8 cellular contexts compared by ENCODE assay signal in genomic region chr1:35568975-35569395, GRCh38. TPM values are rescaled to one million over a fixed set of nuclear protein-coding genes. Genes with fewer than 3 reads are reported as not detected.
DNase-seq lines count a peak whose midpoint lies in the region; ATAC-seq and TF ChIP-seq lines count a peak whose summit lies in the region.

No MANE protein-coding gene starts in this region.

- no peak for ATAC-seq in HG02884 (IDR thresholded peaks at IDR 0.05; ENCODE audit: unreplicated experiment)
- no peak for ATAC-seq in HG02588 (IDR thresholded peaks at IDR 0.05; ENCODE audit: unreplicated experiment)

- H2AFZ ChIP-seq in parathyroid adenoma = no peak overlapping the region

- no peaks in the 10 kb centered on the region for H3K36me3 ChIP-seq in parathyroid adenoma (ENCODE audit: control insufficient read depth, insufficient read depth, low read length)

- H3K27ac ChIP-seq in parathyroid adenoma = no peak overlapping the region

- DNase-seq in EL (peak; percentile 68), LNCaP clone FGC (ENCODE audit: low read depth) (no peak), SK-MEL-5 (ENCODE audit: low read depth, low spot score) (peak; percentile 75), globus pallidus (ENCODE audit: low spot score) (peak; percentile 71)
- peak; percentile 80 for DNase-seq in activated naive CD4-positive, alpha-beta T cell treated with anti-CD3 and anti-CD28 coated beads, Interleukin-2, amount 10 ng/mL, durations not matched to agents 7 days and 5 days

- H3K27ac Mint-ChIP-seq in activated naive CD4-positive, alpha-beta T cell treated with anti-CD3 and anti-CD28 coated beads, Interleukin-2, amount 10 ng/mL, durations not matched to agents 7 days and 5 days = no peak overlapping the region

- H3K27me3 Mint-ChIP-seq in activated naive CD4-positive, alpha-beta T cell treated with anti-CD3 and anti-CD28 coated beads, Interleukin-2, amount 10 ng/mL, durations not matched to agents 7 days and 5 days = peaks cover 35% of the 10 kb centered on the region

- no peaks in the 10 kb centered on the region for H3K79me2 ChIP-seq in parathyroid adenoma

- CTCF ChIA-PET in activated naive CD4-positive, alpha-beta T cell treated with anti-CD3 and anti-CD28 coated beads, Interleukin-2, amount 10 ng/mL, durations not matched to agents 7 days and 5 days (lab: Charles Lee) = interaction anchor here (0.8 to 5.9 kb wide), 21 partner anchors 9 to 213 kb away, joined by 3 to 171 read pairs (median 6); partner anchors contain the start of genes C1orf216 and CLSPN

- peak; percentile 89 for TF ChIP-seq CTCF in LNCaP clone FGC (IDR thresholded peaks at IDR 0.05; ENCODE audit: control insufficient read depth, extremely low read depth, insufficient read depth)
- TF ChIP-seq CTCF in parathyroid adenoma (IDR thresholded peaks at IDR 0.05) = peak; percentile 62

- H3K27me3 ChIP-seq in parathyroid adenoma (ENCODE audit: control insufficient read depth, insufficient read depth, low read length) = no peaks in the 10 kb centered on the region

- in situ Hi-C loops in SK-MEL-5 (cut with HindIII; ENCODE audit: low pct_unique_long_range_greater_than_20kb, low sequenced_read_pairs) = no loop called here

- peaks cover 8% of the 10 kb centered on the region for H3K36me3 Mint-ChIP-seq in activated naive CD4-positive, alpha-beta T cell treated with anti-CD3 and anti-CD28 coated beads, Interleukin-2, amount 10 ng/mL, durations not matched to agents 7 days and 5 days

- H3K9me3 ChIP-seq in parathyroid adenoma (ENCODE audit: control insufficient read depth, low read length) = no peaks in the 10 kb centered on the region

- no peaks in the 10 kb centered on the region for H3K9me3 Mint-ChIP-seq in activated naive CD4-positive, alpha-beta T cell treated with anti-CD3 and anti-CD28 coated beads, Interleukin-2, amount 10 ng/mL, durations not matched to agents 7 days and 5 days

- no peaks in the 10 kb centered on the region for H3K4me1 ChIP-seq in parathyroid adenoma

- H3K4me1 Mint-ChIP-seq in activated naive CD4-positive, alpha-beta T cell treated with anti-CD3 and anti-CD28 coated beads, Interleukin-2, amount 10 ng/mL, durations not matched to agents 7 days and 5 days = peaks cover 6% of the 10 kb centered on the region

- H3K9ac ChIP-seq in parathyroid adenoma = no peak overlapping the region

- H3K4me2 ChIP-seq in parathyroid adenoma (ENCODE audit: low read length) = no peak overlapping the region

- no peak overlapping the region for H3K4me3 ChIP-seq in LNCaP clone FGC (ENCODE audit: low read depth, low read length)
- no peak overlapping the region for H3K4me3 ChIP-seq in parathyroid adenoma (ENCODE audit: low read depth, low read length)

- H3K4me3 Mint-ChIP-seq in activated naive CD4-positive, alpha-beta T cell treated with anti-CD3 and anti-CD28 coated beads, Interleukin-2, amount 10 ng/mL, durations not matched to agents 7 days and 5 days = no peak overlapping the region

RNA-seq across cellular contexts. Expression of gene TFAP2E, which starts 4.1 kb away (rescaled TPM):
- 1.3 TPM in 2 replicates for total RNA-seq in SK-MEL-5 (2014; rRNA removed; shearing (Covaris generic))
- 1.5 and 2.4 TPM in 2 replicates for polyA plus RNA-seq in SK-MEL-5 (2015; cell fraction: cytosol; rRNA removed)
- 1.3 and 5.1 TPM in 2 replicates for polyA plus RNA-seq in SK-MEL-5 (2015; cell fraction: nucleus; rRNA removed)

RNA-seq across cellular contexts. Expression of gene NCDN, which starts 11.4 kb away (rescaled TPM):
- 13.4 and 16.2 TPM in 2 replicates for total RNA-seq in SK-MEL-5 (2014; rRNA removed; shearing (Covaris generic))
- 52.8 and 59.0 TPM in 2 replicates for polyA plus RNA-seq in SK-MEL-5 (2015; cell fraction: cytosol; rRNA removed)
- polyA plus RNA-seq in SK-MEL-5 (2015; cell fraction: nucleus; rRNA removed) = 45.8 and 48.9 TPM in 2 replicates

RNA-seq across cellular contexts. Expression of gene KIAA0319L, which starts 11.8 kb away (rescaled TPM):
- total RNA-seq in SK-MEL-5 (2014; rRNA removed; shearing (Covaris generic)) = 43.8 and 53.4 TPM in 2 replicates
- polyA plus RNA-seq in SK-MEL-5 (2015; cell fraction: cytosol; rRNA removed) = 62.6 and 82.3 TPM in 2 replicates
- 102 and 112 TPM in 2 replicates for polyA plus RNA-seq in SK-MEL-5 (2015; cell fraction: nucleus; rRNA removed)
